Comparison of ENCODE assay signal across 28 cellular contexts in the genomic region with DNA sequence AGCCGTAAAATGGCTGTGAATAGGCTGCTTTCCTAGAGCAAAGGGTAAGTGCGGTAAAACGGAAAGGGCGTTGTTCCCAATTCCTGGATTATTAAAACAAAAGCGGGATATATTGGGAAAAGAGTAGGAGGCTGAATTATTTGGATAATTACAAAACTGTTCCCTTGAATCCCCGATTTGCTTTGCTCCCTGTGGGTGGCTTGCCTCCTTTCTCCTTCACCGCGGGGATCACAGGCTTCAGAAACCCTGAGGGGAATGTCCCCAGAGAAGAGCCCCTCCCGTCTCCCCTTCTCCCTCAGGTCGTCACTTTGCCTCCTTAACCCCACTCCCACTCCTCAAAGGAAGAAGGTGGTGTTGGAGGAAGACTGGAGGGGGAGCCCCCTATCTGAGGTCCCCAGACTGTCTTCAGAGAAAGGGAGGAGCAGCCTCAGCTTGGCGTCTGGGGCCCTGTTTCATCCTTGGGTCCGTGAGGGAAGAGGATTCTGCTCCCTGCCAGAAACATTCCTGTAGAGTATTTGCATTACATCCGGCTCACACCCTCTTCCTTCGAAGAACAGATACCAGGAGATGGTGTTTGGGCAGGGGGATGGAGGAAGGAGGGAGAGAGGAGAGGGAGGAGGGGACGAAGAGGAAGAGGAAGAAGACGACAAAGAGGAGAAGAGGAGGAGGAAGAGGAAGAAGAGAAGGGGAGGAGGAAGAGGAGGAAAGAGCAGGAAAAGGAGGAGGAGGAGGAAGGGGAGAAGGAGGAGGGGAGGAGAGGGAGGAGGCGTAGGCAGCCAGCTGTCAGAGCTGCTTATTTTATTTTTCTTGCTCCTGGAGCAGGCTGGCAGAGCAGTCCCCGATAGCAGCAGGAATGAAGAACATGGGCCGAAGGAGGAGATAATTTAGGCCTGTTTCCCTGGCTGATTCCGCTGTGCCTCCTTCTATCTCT. TPM values are rescaled to one million over a fixed set of nuclear protein-coding genes. Genes with fewer than 3 reads are reported as not detected.
A peak's percentile ranks its signal among the peaks of the same experiment; 100 is the strongest.
DNase-seq lines count a peak whose midpoint lies in the region; ATAC-seq and TF ChIP-seq lines count a peak whose summit lies in the region.
"Had no signal": no experiment of that assay in that cellular context is flagged by ENCODE, and none has a peak within 500 bp of the region (broad histone marks: within the 10 kb centered on the region; RNA-seq: fewer than 3 reads in every experiment).

No MANE protein-coding gene starts in this region.

- TF ChIP-seq RAD21 in IMR-90 (IDR thresholded peaks at IDR 0.05; ENCODE audit: low read length) = no peak

- peak overlapping the region; percentile 44 for H3K27ac Mint-ChIP-seq in endothelial cell (ENCODE audit: unreplicated experiment)
- no peak overlapping the region for H3K27ac Mint-ChIP-seq in activated CD4-positive, alpha-beta T cell treated with anti-CD3 and anti-CD28 coated beads, Interleukin-2, amount 10 ng/mL, durations not matched to agents 7 days and 5 days
- H3K27ac Mint-ChIP-seq in activated T-cell treated with anti-CD3 and anti-CD28 coated beads, Interleukin-2, amount 50 U/mL, for 72 hours = no peak overlapping the region
- H3K27ac Mint-ChIP-seq: activated naive CD4-positive, alpha-beta T cell treated with anti-CD3 and anti-CD28 coated beads, Interleukin-2, amount 50 U/mL, for 72 hours; natural killer cell treated with Interleukin-12 subunit alpha and Interleukin-12 subunit beta and Interleukin-15 and Interleukin-18, amount 100 ng/mL, for 72 hours had no signal

- dilution Hi-C loops in IMR-90 (cut with HindIII; ENCODE audit: low sequenced_read_pairs, unreplicated experiment) = loop anchor here (25.0 kb wide), 1 partner anchor 429 kb away; no protein-coding TSS in a partner anchor

- H2BK15ac ChIP-seq in IMR-90 (ENCODE audit: low read depth, low read length) = no peak overlapping the region

- H2AK9ac ChIP-seq in IMR-90 (replicated peaks; ENCODE audit: low read depth, low read length, poor library complexity) = no peak overlapping the region

- H3K27me3 ChIP-seq in BLaER1 (no peaks in the 10 kb centered on the region), IMR-90 (ENCODE audit: control insufficient read depth, insufficient read depth, low read length) (peaks cover 69% of the 10 kb centered on the region)
- H3K27me3 ChIP-seq: ovary, Peyer's patch had no signal

- no peak overlapping the region for H3K18ac ChIP-seq in IMR-90 (ENCODE audit: low read depth, low read length)

- BruUV-seq in IMR-90 (replicated peaks; lab: Mats Ljungman, UMichigan) = no TSS peak

- H3K36me3 ChIP-seq in BLaER1 = no peaks in the 10 kb centered on the region
- H3K36me3 ChIP-seq in IMR-90 (ENCODE audit: control insufficient read depth, insufficient read depth, low read length) = no peaks in the 10 kb centered on the region
- H3K36me3 ChIP-seq: breast epithelium, ovary, Peyer's patch, suprapubic skin had no signal

- H2BK120ac ChIP-seq in IMR-90 (ENCODE audit: low read depth, low read length) = no peak overlapping the region

- ATAC-seq in IMR-90 (ENCODE audit: low read depth) = 0 out of 2 replicates have a peak, but pooled peaks have one; percentile 9
- ATAC-seq in activated T-cell treated with anti-CD3 and anti-CD28 coated beads, Interleukin-2, amount 50 U/mL, for 72 hours (replicated peaks in 1 of 2) = no peak
- ATAC-seq: activated naive CD4-positive, alpha-beta T cell treated with anti-CD3 and anti-CD28 coated beads, Interleukin-2, amount 50 U/mL, for 72 hours; mucosa of descending colon; natural killer cell treated with Interleukin-12 subunit alpha and Interleukin-12 subunit beta and Interleukin-15 and Interleukin-18, amount 100 ng/mL, for 72 hours had no signal

- 0% methylated on average over 1 of the region's 20 CpGs; no CpG with 5 or more reads in 1 of the 2 experiments for WGBS in IMR-90 (ENCODE audit: extremely low coverage in 2 of 2, insufficient read length in 1 of 2), 2 experiments

- H3K4me2 ChIP-seq in BLaER1 (peak overlapping the region; percentile 26), IMR-90 (ENCODE audit: low read depth, low read length) (no peak overlapping the region)

- H3K9me3 ChIP-seq in BLaER1 (no peaks in the 10 kb centered on the region), IMR-90 (ENCODE audit: control insufficient read depth, insufficient read depth, low read length) (no peaks in the 10 kb centered on the region)
- H3K9me3 ChIP-seq: breast epithelium, mucosa of descending colon, ovary, Peyer's patch, suprapubic skin had no signal

- H3K79me1 ChIP-seq in IMR-90 (ENCODE audit: low read depth in 1 of 2, low read length in 2 of 2) = no peaks in the 10 kb centered on the region

- no peak overlapping the region for H3K14ac ChIP-seq in IMR-90 (replicated peaks; ENCODE audit: low read depth, low read length)

- no peak overlapping the region; the same call in 1 of the 2 replicates for H3K23ac ChIP-seq in IMR-90 (ENCODE audit: low read depth, low read length)

- no peak overlapping the region for H4K91ac ChIP-seq in IMR-90 (ENCODE audit: insufficient read depth, low read depth, low read length)

- no peak overlapping the region for H3K56ac ChIP-seq in IMR-90 (ENCODE audit: extremely low read depth, insufficient read depth, low read length)

- no peak overlapping the region for H2AK5ac ChIP-seq in IMR-90 (ENCODE audit: low read depth, low read length)

- H2AFZ ChIP-seq in IMR-90 (replicated peaks; ENCODE audit: low read length, poor library complexity) = no peak overlapping the region

- no peak overlapping the region for H4K5ac ChIP-seq in IMR-90 (ENCODE audit: low read depth, low read length)

- no peak overlapping the region for H3K4ac ChIP-seq in IMR-90 (ENCODE audit: low read depth, low read length)

- no peak overlapping the region for H4K8ac ChIP-seq in IMR-90 (ENCODE audit: low read depth in 2 of 2, low read length in 2 of 2)

- no peak overlapping the region for H3K9ac ChIP-seq in BLaER1
- H3K9ac ChIP-seq in IMR-90 (ENCODE audit: low read depth, low read length) = no peak overlapping the region

- no peak for TF ChIP-seq CTCF in IMR-90 (conservative IDR thresholded peaks at IDR 0.05; ENCODE audit: low read depth, low read length)
- TF ChIP-seq CTCF in endothelial cell (IDR thresholded peaks at IDR 0.05; ENCODE audit: unreplicated experiment) = no peak

- TF ChIP-seq POLR2A in IMR-90 (IDR thresholded peaks at IDR 0.05; ENCODE audit: low read depth, low read length) = no peak

- CTCF ChIA-PET in IMR-90 (lab: Yijun Ruan, JAX) = interaction anchor here (1.1 kb wide), 1 partner anchor 414 kb away, joined by 4 read pairs; no protein-coding TSS in a partner anchor
- CTCF ChIA-PET in activated CD4-positive, alpha-beta T cell treated with anti-CD3 and anti-CD28 coated beads, Interleukin-2, amount 10 ng/mL, durations not matched to agents 7 days and 5 days (lab: Charles Lee) = interaction anchor here (0.8 kb wide), 1 partner anchor 122 kb away, joined by 3 read pairs; no protein-coding TSS in a partner anchor

- DNase-seq in IMR-90 = no peak
- no peak for DNase-seq in endothelial cell (ENCODE audit: low spot score)
- peak; percentile 63 for DNase-seq in iPS-NIHi7 (ENCODE audit: extremely low spot score)
- DNase-seq in NCI-H226 = no peak
- no peak for DNase-seq in activated CD4-positive, alpha-beta T cell treated with anti-CD3 and anti-CD28 coated beads, Interleukin-2, amount 10 ng/mL, durations not matched to agents 7 days and 5 days
- no peak for DNase-seq in HUDEP-2 (lab: John Stamatoyannopoulos, UW; ENCODE audit: unreplicated experiment in 76 of 76)
- DNase-seq in activated T-cell treated with anti-CD3 and anti-CD28 coated beads, Interleukin-2, amount 50 U/mL, for 72 hours = no peak
- DNase-seq: activated effector memory CD4-positive, alpha-beta T cell treated with Interleukin-2 at 50 U/mL for 16 hours; effector CD4-positive, alpha-beta T cell; GDM1; GOT3; Karpas-422; mucosa of descending colon; NCI-H1436; NCI-H2107; ovary; Peyer's patch; SIG-M5; small intestine; stimulated activated naive CD4-positive, alpha-beta T cell treated with Interleukin-2 at 50 U/mL for 16 hours had no signal

- no peak overlapping the region for H3K4me3 ChIP-seq in BLaER1
- H3K4me3 ChIP-seq in IMR-90 (ENCODE audit: insufficient read depth, low read depth, low read length) = no peak overlapping the region
- H3K4me3 ChIP-seq: breast epithelium, lung, mucosa of descending colon, ovary, Peyer's patch, suprapubic skin had no signal

- no peak overlapping the region for H2BK5ac ChIP-seq in IMR-90 (ENCODE audit: low read depth, low read length, poor library complexity, severe bottlenecking)

- in situ Hi-C loops in IMR-90 (cut with MboI; ENCODE audit: low sequenced_read_pairs) = loop anchor here (5.0 to 10.0 kb wide), 2 partner anchors 414 to 612 kb away; no protein-coding TSS in a partner anchor

- no peak overlapping the region for H3K27ac ChIP-seq in BLaER1
- H3K27ac ChIP-seq in IMR-90 (ENCODE audit: insufficient read depth, low read length) = no peak overlapping the region
- H3K27ac ChIP-seq: 22Rv1, breast epithelium, C4-2B, ovary, Peyer's patch, suprapubic skin had no signal

- peaks cover 34% of the 10 kb centered on the region for H3K4me1 Mint-ChIP-seq in endothelial cell (ENCODE audit: unreplicated experiment)
- no peaks in the 10 kb centered on the region for H3K4me1 Mint-ChIP-seq in activated CD4-positive, alpha-beta T cell treated with anti-CD3 and anti-CD28 coated beads, Interleukin-2, amount 10 ng/mL, durations not matched to agents 7 days and 5 days
- no peaks in the 10 kb centered on the region for H3K4me1 Mint-ChIP-seq in activated T-cell treated with anti-CD3 and anti-CD28 coated beads, Interleukin-2, amount 50 U/mL, for 72 hours (ENCODE audit: low read depth)

- H3K4me3 Mint-ChIP-seq in endothelial cell (ENCODE audit: unreplicated experiment) = no peak overlapping the region
- no peak overlapping the region for H3K4me3 Mint-ChIP-seq in activated CD4-positive, alpha-beta T cell treated with anti-CD3 and anti-CD28 coated beads, Interleukin-2, amount 10 ng/mL, durations not matched to agents 7 days and 5 days
- H3K4me3 Mint-ChIP-seq in activated T-cell treated with anti-CD3 and anti-CD28 coated beads, Interleukin-2, amount 50 U/mL, for 72 hours = no peak overlapping the region
- H3K4me3 Mint-ChIP-seq: natural killer cell treated with Interleukin-12 subunit alpha and Interleukin-12 subunit beta and Interleukin-15 and Interleukin-18, amount 100 ng/mL, for 72 hours had no signal

- no peaks in the 10 kb centered on the region for H3K9me3 Mint-ChIP-seq in endothelial cell (ENCODE audit: unreplicated experiment)
- no peaks in the 10 kb centered on the region for H3K9me3 Mint-ChIP-seq in activated CD4-positive, alpha-beta T cell treated with anti-CD3 and anti-CD28 coated beads, Interleukin-2, amount 10 ng/mL, durations not matched to agents 7 days and 5 days
- H3K9me3 Mint-ChIP-seq in activated T-cell treated with anti-CD3 and anti-CD28 coated beads, Interleukin-2, amount 50 U/mL, for 72 hours = no peaks in the 10 kb centered on the region
- H3K9me3 Mint-ChIP-seq: activated naive CD4-positive, alpha-beta T cell treated with anti-CD3 and anti-CD28 coated beads, Interleukin-2, amount 50 U/mL, for 72 hours; natural killer cell treated with Interleukin-12 subunit alpha and Interleukin-12 subunit beta and Interleukin-15 and Interleukin-18, amount 100 ng/mL, for 72 hours had no signal

- intact Hi-C loops in IMR-90 (cut with micrococcal nuclease) = loop anchor here (10.0 kb wide), 1 partner anchor 312 kb away; a partner anchor contains a TSS

- POLR2A ChIA-PET in IMR-90 (lab: Charles Lee; ENCODE audit: unreplicated experiment) = no interaction called here
- POLR2A ChIA-PET in activated CD4-positive, alpha-beta T cell treated with anti-CD3 and anti-CD28 coated beads, Interleukin-2, amount 10 ng/mL, durations not matched to agents 7 days and 5 days (lab: Charles Lee) = no interaction called here

- peaks cover 11% of the 10 kb centered on the region for H3K27me3 Mint-ChIP-seq in endothelial cell (ENCODE audit: unreplicated experiment)
- H3K27me3 Mint-ChIP-seq in activated CD4-positive, alpha-beta T cell treated with anti-CD3 and anti-CD28 coated beads, Interleukin-2, amount 10 ng/mL, durations not matched to agents 7 days and 5 days = peaks cover 11% of the 10 kb centered on the region
- H3K27me3 Mint-ChIP-seq in activated T-cell treated with anti-CD3 and anti-CD28 coated beads, Interleukin-2, amount 50 U/mL, for 72 hours (ENCODE audit: low read depth) = peaks cover 29% of the 10 kb centered on the region

- no peak overlapping the region for H2BK20ac ChIP-seq in IMR-90 (ENCODE audit: low read depth, low read length)

- no peaks in the 10 kb centered on the region for H3K36me3 Mint-ChIP-seq in endothelial cell (ENCODE audit: low read depth, unreplicated experiment)
- H3K36me3 Mint-ChIP-seq in activated CD4-positive, alpha-beta T cell treated with anti-CD3 and anti-CD28 coated beads, Interleukin-2, amount 10 ng/mL, durations not matched to agents 7 days and 5 days (ENCODE audit: low read depth) = no peaks in the 10 kb centered on the region
- H3K36me3 Mint-ChIP-seq in activated T-cell treated with anti-CD3 and anti-CD28 coated beads, Interleukin-2, amount 50 U/mL, for 72 hours (ENCODE audit: insufficient read depth in 2 of 2) = no peaks in the 10 kb centered on the region
- H3K36me3 Mint-ChIP-seq: activated naive CD4-positive, alpha-beta T cell treated with anti-CD3 and anti-CD28 coated beads, Interleukin-2, amount 50 U/mL, for 72 hours; natural killer cell treated with Interleukin-12 subunit alpha and Interleukin-12 subunit beta and Interleukin-15 and Interleukin-18, amount 100 ng/mL, for 72 hours had no signal

- H3K4me1 ChIP-seq in BLaER1 (peaks cover 10% of the 10 kb centered on the region), IMR-90 (ENCODE audit: control insufficient read depth, insufficient read depth, low read length) (peaks cover 2% of the 10 kb centered on the region; the same call in 1 of the 2 replicates)
- H3K4me1 ChIP-seq: breast epithelium had no signal

- no peaks in the 10 kb centered on the region for H3K9me1 ChIP-seq in IMR-90 (ENCODE audit: insufficient read depth, low read length)

- H4K20me1 ChIP-seq in BLaER1 = no peaks in the 10 kb centered on the region
- H4K20me1 ChIP-seq in IMR-90 (ENCODE audit: insufficient read depth, low read length) = no peaks in the 10 kb centered on the region; the same call in 1 of the 2 replicates

RNA-seq across cellular contexts. Expression of a gene that starts 31.8 kb away (rescaled TPM):
- total RNA-seq in IMR-90 (2012; rRNA removed) = 2.2 TPM in 2 replicates
- polyA plus RNA-seq in IMR-90 (2012; rRNA removed) = 4.3 and 5.3 TPM in 2 replicates
- 3.0 and 5.1 TPM in 2 replicates for polyA plus RNA-seq in IMR-90 (2012; cell fraction: cytosol; rRNA removed)
- 3.7 and 8.0 TPM in 2 replicates for polyA plus RNA-seq in IMR-90 (2012; cell fraction: nucleus; rRNA removed; ENCODE audit: low replicate concordance)
- 1.7 TPM for total RNA-seq in endothelial cell (ENCODE audit: unreplicated experiment)
- 1 to 10 TPM; 6.8 to 8.6 TPM for total RNA-seq in activated CD4-positive, alpha-beta T cell treated with anti-CD3 and anti-CD28 coated beads, Interleukin-2, amount 10 ng/mL, durations not matched to agents 7 days and 5 days
- total RNA-seq in activated T-cell treated with anti-CD3 and anti-CD28 coated beads, Interleukin-2, amount 50 U/mL, for 72 hours = 1 to 10 TPM; 8.0 to 8.8 TPM

RNA-seq across cellular contexts. Expression of a gene that starts 41.5 kb away (rescaled TPM):
- total RNA-seq in IMR-90 (2012; rRNA removed) = 4.7 and 7.0 TPM in 2 replicates
- 14.5 and 14.6 TPM in 2 replicates for polyA plus RNA-seq in IMR-90 (2012; rRNA removed)
- 9.2 and 13.0 TPM in 2 replicates for polyA plus RNA-seq in IMR-90 (2012; cell fraction: cytosol; rRNA removed)
- polyA plus RNA-seq in IMR-90 (2012; cell fraction: nucleus; rRNA removed; ENCODE audit: low replicate concordance) = 33.5 and 35.9 TPM in 2 replicates
- 3.9 TPM for total RNA-seq in endothelial cell (ENCODE audit: unreplicated experiment)
- 1 to 10 TPM; 4.8 to 5.0 TPM for total RNA-seq in activated CD4-positive, alpha-beta T cell treated with anti-CD3 and anti-CD28 coated beads, Interleukin-2, amount 10 ng/mL, durations not matched to agents 7 days and 5 days
- 10 to 100 TPM; 10.4 to 14.9 TPM for total RNA-seq in activated T-cell treated with anti-CD3 and anti-CD28 coated beads, Interleukin-2, amount 50 U/mL, for 72 hours
